In the genomic region with DNA sequence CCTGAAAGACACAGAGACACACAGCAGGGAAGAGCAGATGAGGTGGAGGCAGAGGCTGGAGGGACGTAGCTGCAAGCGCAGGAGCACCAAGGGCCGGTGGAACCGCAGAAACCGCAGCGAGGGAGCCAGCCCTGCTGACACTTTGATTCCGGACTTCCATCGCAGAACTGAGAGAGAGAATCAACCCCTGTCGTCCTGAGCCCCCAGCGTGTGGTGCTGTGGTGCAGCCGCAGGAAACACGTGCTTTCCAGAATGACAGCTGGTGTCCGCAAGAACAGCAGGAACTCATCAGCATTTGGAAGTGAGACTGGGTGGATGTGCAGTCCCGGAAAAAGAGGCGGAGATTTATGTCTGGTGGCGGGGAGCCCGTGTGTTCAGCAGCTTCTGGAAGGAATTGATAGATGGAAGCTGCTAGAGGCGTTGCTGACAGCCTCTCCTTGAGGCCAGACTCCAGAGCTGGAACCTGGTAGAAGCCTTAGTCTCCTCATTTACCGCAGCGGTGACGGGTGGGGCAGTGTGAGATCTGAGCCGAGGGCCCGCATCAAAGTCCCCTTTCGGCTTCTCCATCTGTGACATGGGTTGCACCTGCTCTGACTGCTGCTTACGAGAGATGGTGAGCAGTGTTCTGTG, we compare ENCODE assay signal across 1 cellular context.
TF ChIP-seq lines count a peak whose summit lies in the region.

No MANE protein-coding gene starts in this region.

TF ChIP-seq in HCT116, 20 proteins besides CTCF, POLR2A, EP300 and RAD21 (continued from another document):
- TF ChIP-seq, protein P1, sequence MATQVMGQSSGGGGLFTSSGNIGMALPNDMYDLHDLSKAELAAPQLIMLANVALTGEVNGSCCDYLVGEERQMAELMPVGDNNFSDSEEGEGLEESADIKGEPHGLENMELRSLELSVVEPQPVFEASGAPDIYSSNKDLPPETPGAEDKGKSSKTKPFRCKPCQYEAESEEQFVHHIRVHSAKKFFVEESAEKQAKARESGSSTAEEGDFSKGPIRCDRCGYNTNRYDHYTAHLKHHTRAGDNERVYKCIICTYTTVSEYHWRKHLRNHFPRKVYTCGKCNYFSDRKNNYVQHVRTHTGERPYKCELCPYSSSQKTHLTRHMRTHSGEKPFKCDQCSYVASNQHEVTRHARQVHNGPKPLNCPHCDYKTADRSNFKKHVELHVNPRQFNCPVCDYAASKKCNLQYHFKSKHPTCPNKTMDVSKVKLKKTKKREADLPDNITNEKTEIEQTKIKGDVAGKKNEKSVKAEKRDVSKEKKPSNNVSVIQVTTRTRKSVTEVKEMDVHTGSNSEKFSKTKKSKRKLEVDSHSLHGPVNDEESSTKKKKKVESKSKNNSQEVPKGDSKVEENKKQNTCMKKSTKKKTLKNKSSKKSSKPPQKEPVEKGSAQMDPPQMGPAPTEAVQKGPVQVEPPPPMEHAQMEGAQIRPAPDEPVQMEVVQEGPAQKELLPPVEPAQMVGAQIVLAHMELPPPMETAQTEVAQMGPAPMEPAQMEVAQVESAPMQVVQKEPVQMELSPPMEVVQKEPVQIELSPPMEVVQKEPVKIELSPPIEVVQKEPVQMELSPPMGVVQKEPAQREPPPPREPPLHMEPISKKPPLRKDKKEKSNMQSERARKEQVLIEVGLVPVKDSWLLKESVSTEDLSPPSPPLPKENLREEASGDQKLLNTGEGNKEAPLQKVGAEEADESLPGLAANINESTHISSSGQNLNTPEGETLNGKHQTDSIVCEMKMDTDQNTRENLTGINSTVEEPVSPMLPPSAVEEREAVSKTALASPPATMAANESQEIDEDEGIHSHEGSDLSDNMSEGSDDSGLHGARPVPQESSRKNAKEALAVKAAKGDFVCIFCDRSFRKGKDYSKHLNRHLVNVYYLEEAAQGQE (IDR thresholded peaks at IDR 0.05; ENCODE audit: low read depth), result no peak
- TF ChIP-seq CBX3 (IDR thresholded peaks at IDR 0.05; ENCODE audit: low read depth) (no peak), TCF7L2 (IDR thresholded peaks at IDR 0.05; ENCODE audit: borderline replicate concordance, extremely low read depth, insufficient read depth, insufficient read length) (no peak)
TF ChIP-seq in HCT116: peak in this region for 0.
